In the genomic region with DNA sequence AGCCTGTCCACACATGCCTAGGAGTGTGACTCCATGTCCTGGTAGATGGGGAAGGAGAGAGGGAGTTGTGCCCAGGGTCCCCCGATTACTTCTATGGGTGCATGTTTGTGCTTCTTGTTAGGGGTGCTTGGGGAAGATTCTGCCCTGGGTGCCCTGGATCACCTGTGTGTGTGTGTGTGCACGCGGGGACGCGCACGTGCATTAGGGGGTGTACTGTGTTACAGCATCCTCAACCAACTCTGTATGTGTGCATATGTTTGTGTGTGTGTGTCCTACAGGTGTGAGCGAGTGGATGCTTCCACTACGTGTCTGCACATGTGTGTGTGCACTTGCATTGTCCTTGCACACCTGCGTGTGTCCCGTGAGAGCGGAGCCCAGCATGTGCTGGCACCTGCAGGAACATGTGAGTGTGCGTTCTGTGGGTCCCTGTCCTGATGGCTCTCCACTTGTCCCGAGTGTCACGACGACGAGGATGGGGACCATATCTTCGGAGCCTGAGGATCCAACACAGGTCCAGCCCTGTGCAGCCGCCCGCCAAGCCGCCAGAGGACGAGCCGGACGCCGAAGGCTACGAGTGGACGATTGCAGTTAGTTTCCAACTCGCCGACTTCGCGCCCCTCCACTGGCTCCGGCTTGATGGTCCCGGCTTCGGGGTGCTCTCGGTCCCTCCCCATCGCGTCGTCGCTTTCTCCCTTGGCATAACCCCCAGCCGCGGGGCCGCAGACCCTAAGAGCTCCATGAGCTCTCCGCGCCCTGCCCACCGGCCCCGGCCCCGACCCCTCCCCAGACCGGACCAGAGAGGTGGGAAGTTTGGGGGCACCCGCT, we compare ENCODE assay signal across 8 cellular contexts. TPM values are rescaled to one million over a fixed set of nuclear protein-coding genes. Genes with fewer than 3 reads are reported as not detected.
DNase-seq lines count a peak whose midpoint lies in the region; ATAC-seq and TF ChIP-seq lines count a peak whose summit lies in the region.

No MANE protein-coding gene starts in this region.

- H3K27ac Mint-ChIP-seq in effector memory CD8-positive, alpha-beta T cell, result peak overlapping the region; percentile 50 to 93

- H3K4me3 Mint-ChIP-seq in effector memory CD8-positive, alpha-beta T cell, result peak overlapping the region; percentile 90 to 93

- H3K9me3 Mint-ChIP-seq in effector memory CD8-positive, alpha-beta T cell, result no peaks in the 10 kb centered on the region

- no peak for TF ChIP-seq CTCF in mucosa of descending colon (IDR thresholded peaks at IDR 0.05)
- TF ChIP-seq CTCF in upper lobe of right lung (IDR thresholded peaks at IDR 0.05), result no peak

- H3K36me3 ChIP-seq in mucosa of descending colon (ENCODE audit: low read depth) (no peaks in the 10 kb centered on the region), upper lobe of right lung (no peaks in the 10 kb centered on the region)

- ATAC-seq in effector memory CD8-positive, alpha-beta T cell (replicated peaks), result no peak
- ATAC-seq in mucosa of descending colon (peak; percentile 42), upper lobe of right lung (peak; percentile 8)

- peak; percentile 34 for DNase-seq in activated naive CD4-positive, alpha-beta T cell treated with anti-CD3 and anti-CD28 coated beads, Interleukin-2, amount 50 U/mL, for 16 hours
- no peak for DNase-seq in activated naive CD4-positive, alpha-beta T cell treated with Interleukin-2 at 50 U/mL for 16 hours
- DNase-seq in effector memory CD8-positive, alpha-beta T cell, result no peak
- DNase-seq in mucosa of descending colon, result peak in 2 of 3 donors; percentile 54 to 76
- DNase-seq in upper lobe of right lung, result peak; percentile 66
- DNase-seq in LoVo (ENCODE audit: low spot score), result no peak
- no peak for DNase-seq in medulla oblongata (ENCODE audit: extremely low spot score)
- DNase-seq in GM19238 (ENCODE audit: insufficient read length, low spot score), result no peak

- intact Hi-C loops in mucosa of descending colon (cut with DNase I, micrococcal nuclease) (no loop called here), upper lobe of right lung (cut with DNase I) (no loop called here)

- no peaks in the 10 kb centered on the region for H3K27me3 Mint-ChIP-seq in effector memory CD8-positive, alpha-beta T cell

- H3K27me3 ChIP-seq in upper lobe of right lung, result no peaks in the 10 kb centered on the region

- H3K4me3 ChIP-seq in mucosa of descending colon (peak overlapping the region; percentile 29), upper lobe of right lung (peak overlapping the region; percentile 60)

- peak overlapping the region; percentile 76 for H3K27ac ChIP-seq in upper lobe of right lung

- H3K36me3 Mint-ChIP-seq in effector memory CD8-positive, alpha-beta T cell (ENCODE audit: insufficient read depth), result peaks cover 35% of the 10 kb centered on the region

- H3K4me1 ChIP-seq in mucosa of descending colon (ENCODE audit: low read depth), result peaks cover 8% of the 10 kb centered on the region
- peaks cover 6% of the 10 kb centered on the region for H3K4me1 ChIP-seq in upper lobe of right lung

- no peaks in the 10 kb centered on the region for H3K9me3 ChIP-seq in mucosa of descending colon
- H3K9me3 ChIP-seq in upper lobe of right lung, result no peaks in the 10 kb centered on the region

- peaks cover 25 to 38% of the 10 kb centered on the region in 2 donors for H3K4me1 Mint-ChIP-seq in effector memory CD8-positive, alpha-beta T cell (ENCODE audit: low read depth in 2 of 2)

RNA-seq across cellular contexts. Expression of gene TBC1D3B, which starts 6.0 kb away (rescaled TPM):
- total RNA-seq in mucosa of descending colon (10 to 100 TPM in 2 of 3 donors, 1 to 10 TPM in 1; 8.0 to 12.9 (median 10.8) TPM), upper lobe of right lung (8.2 TPM)

RNA-seq across cellular contexts. Expression of gene CCL3L1, which starts 14.2 kb away (rescaled TPM):
- total RNA-seq in mucosa of descending colon, result 1 to 10 TPM in 1 of 3 donors, under 1 TPM in 1, not detected in 1; 0.66 to 1.4 TPM
- total RNA-seq in upper lobe of right lung, result 0.72 TPM

RNA-seq across cellular contexts. Expression of gene CCL4L2, which starts 28.5 kb away (rescaled TPM):
- total RNA-seq in mucosa of descending colon (1 to 10 TPM; 1.1 to 3.3 (median 2.9) TPM), upper lobe of right lung (4.5 TPM)

Comparison
In these comparisons a context has a peak if more than half of its experiments do, and no peak if none do; other contexts are left out.
1. DNase-seq: peak in activated naive CD4-positive, alpha-beta T cell treated with anti-CD3 and anti-CD28 coated beads, Interleukin-2, amount 50 U/mL, for 16 hours (single experiment), mucosa of descending colon (2 of 3) and upper lobe of right lung (single experiment); none in activated naive CD4-positive, alpha-beta T cell treated with Interleukin-2 at 50 U/mL for 16 hours (single experiment), effector memory CD8-positive, alpha-beta T cell (0 of 3), LoVo (single experiment), medulla oblongata (single experiment) and GM19238 (single experiment).